ENCODE assay signal across 8 cellular contexts in the genomic region with DNA sequence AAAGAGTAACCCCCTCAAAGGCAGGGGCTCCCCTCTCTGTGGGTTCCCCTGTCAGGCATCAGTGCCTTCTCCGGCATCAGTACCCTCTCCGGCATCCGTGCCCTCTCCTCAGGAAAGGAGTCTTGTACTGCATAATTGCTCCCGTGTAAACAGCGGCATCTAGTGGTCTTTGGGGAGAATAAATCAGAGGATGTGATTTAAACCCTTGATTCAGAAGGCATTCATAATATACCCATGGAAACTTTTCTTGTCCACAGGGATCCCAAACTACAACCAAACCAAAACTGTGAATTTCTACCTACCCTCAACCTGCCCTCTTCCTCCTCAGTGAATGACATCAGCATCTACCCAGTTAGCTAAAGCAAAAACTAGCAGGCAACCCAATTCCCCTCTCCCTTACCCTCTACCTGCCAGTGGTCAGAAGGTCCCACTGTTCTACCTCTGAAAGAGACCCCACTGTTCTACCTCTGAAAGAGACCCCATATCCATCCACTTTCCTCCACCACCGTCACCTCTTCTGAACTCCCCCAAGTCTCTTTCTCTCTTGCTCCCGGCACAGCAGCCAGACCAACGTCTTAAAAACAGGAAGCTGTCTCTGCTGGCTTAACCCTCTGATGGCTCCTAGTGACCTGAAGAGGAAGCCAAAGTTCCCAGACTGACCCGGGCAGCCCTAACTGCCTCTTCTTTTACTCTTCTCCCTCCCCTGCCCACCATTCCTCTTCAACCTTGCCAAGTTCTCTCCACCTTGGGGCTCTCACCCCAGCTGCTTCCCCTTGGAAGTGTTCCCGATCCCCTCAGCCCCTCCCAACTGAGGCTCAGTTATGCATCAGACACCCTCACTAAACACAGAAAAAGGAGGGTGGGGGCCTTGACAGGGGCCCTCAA. TPM values are rescaled to one million over a fixed set of nuclear protein-coding genes. Genes with fewer than 3 reads are reported as not detected.
DNase-seq lines count a peak whose midpoint lies in the region; ATAC-seq and TF ChIP-seq lines count a peak whose summit lies in the region.

No MANE protein-coding gene starts in this region.

- H3K27me3 ChIP-seq in HUES64 (ENCODE audit: insufficient read depth, low read length) (no peaks in the 10 kb centered on the region), neural progenitor cell (no peaks in the 10 kb centered on the region)

- 30% methylated on average over 10 of the region's 10 CpGs for WGBS in HUES64

- peak; percentile 91 for TF ChIP-seq CTCF in neural progenitor cell (IDR thresholded peaks at IDR 0.05)

- peak overlapping the region; percentile 53 for H3K4me3 Mint-ChIP-seq in activated naive CD4-positive, alpha-beta T cell treated with anti-CD3 and anti-CD28 coated beads, Interleukin-2, amount 10 ng/mL, durations not matched to agents 7 days and 5 days
- peak overlapping the region; percentile 29 for H3K4me3 Mint-ChIP-seq in neural progenitor cell

- H3K36me3 ChIP-seq in HUES64 (ENCODE audit: insufficient read depth, low read length): peaks cover 57% of the 10 kb centered on the region
- no peaks in the 10 kb centered on the region for H3K36me3 ChIP-seq in neural progenitor cell

- no peaks in the 10 kb centered on the region for H3K27me3 Mint-ChIP-seq in activated naive CD4-positive, alpha-beta T cell treated with anti-CD3 and anti-CD28 coated beads, Interleukin-2, amount 10 ng/mL, durations not matched to agents 7 days and 5 days
- H3K27me3 Mint-ChIP-seq in neural progenitor cell (ENCODE audit: insufficient read depth, low read depth): peaks cover 4% of the 10 kb centered on the region

- H3K79me2 ChIP-seq in neural progenitor cell (ENCODE audit: low read depth): peaks cover 41% of the 10 kb centered on the region

- peaks cover 12% of the 10 kb centered on the region for H3K4me1 ChIP-seq in HUES64 (ENCODE audit: insufficient read depth, low read length)
- H3K4me1 ChIP-seq in neural progenitor cell: peaks cover 10% of the 10 kb centered on the region

- no peak overlapping the region for H3K9ac ChIP-seq in HUES64 (ENCODE audit: low read depth, low read length)
- no peak overlapping the region for H3K9ac ChIP-seq in neural progenitor cell

- H3K27ac Mint-ChIP-seq in activated naive CD4-positive, alpha-beta T cell treated with anti-CD3 and anti-CD28 coated beads, Interleukin-2, amount 10 ng/mL, durations not matched to agents 7 days and 5 days: peak overlapping the region; percentile 39
- peak overlapping the region; percentile 42 for H3K27ac Mint-ChIP-seq in neural progenitor cell

- H3K4me3 ChIP-seq in HUES64 (ENCODE audit: low read length) (no peak overlapping the region), neural progenitor cell (no peak overlapping the region)

- no peaks in the 10 kb centered on the region for H3K9me3 Mint-ChIP-seq in activated naive CD4-positive, alpha-beta T cell treated with anti-CD3 and anti-CD28 coated beads, Interleukin-2, amount 10 ng/mL, durations not matched to agents 7 days and 5 days
- H3K9me3 Mint-ChIP-seq in neural progenitor cell: no peaks in the 10 kb centered on the region

- H3F3A ChIP-seq in neural progenitor cell (ENCODE audit: low read depth): peaks cover 27% of the 10 kb centered on the region

- DNase-seq in DMS53 treated with DMSO at 0.1 percent for 48 hours (lab: John Stamatoyannopoulos, UW; ENCODE audit: unreplicated experiment) (peak; percentile 81), NOMO-1 treated with DMSO at 0.1 percent for 48 hours (lab: John Stamatoyannopoulos, UW; ENCODE audit: unreplicated experiment) (peak; percentile 85), foreskin melanocyte (peak; percentile 47), neural progenitor cell (ENCODE audit: low spot score) (peak; percentile 85)
- DNase-seq in activated naive CD4-positive, alpha-beta T cell treated with anti-CD3 and anti-CD28 coated beads, Interleukin-2, amount 10 ng/mL, durations not matched to agents 7 days and 5 days: peak; percentile 55

- peaks cover 16% of the 10 kb centered on the region for H3K4me1 Mint-ChIP-seq in activated naive CD4-positive, alpha-beta T cell treated with anti-CD3 and anti-CD28 coated beads, Interleukin-2, amount 10 ng/mL, durations not matched to agents 7 days and 5 days
- peaks cover 17% of the 10 kb centered on the region for H3K4me1 Mint-ChIP-seq in neural progenitor cell

- CTCF ChIA-PET in activated naive CD4-positive, alpha-beta T cell treated with anti-CD3 and anti-CD28 coated beads, Interleukin-2, amount 10 ng/mL, durations not matched to agents 7 days and 5 days (lab: Charles Lee): interaction anchor here (0.7 to 5.3 kb wide), 21 partner anchors 9 to 189 kb away, joined by 3 to 41 read pairs (median 5); a partner anchor contains a TSS

- ATAC-seq in HG03457 (IDR thresholded peaks at IDR 0.05; ENCODE audit: unreplicated experiment) (no peak), HG02840 (IDR thresholded peaks at IDR 0.05; ENCODE audit: low FRiP score, unreplicated experiment) (no peak)

- H2AFZ ChIP-seq in neural progenitor cell (replicated peaks): no peak overlapping the region

- H3K9me3 ChIP-seq in HUES64 (ENCODE audit: insufficient read depth, low read depth, low read length) (no peaks in the 10 kb centered on the region), neural progenitor cell (ENCODE audit: low read depth) (no peaks in the 10 kb centered on the region)

- H4K20me1 ChIP-seq in neural progenitor cell (ENCODE audit: low read depth): peaks cover 44% of the 10 kb centered on the region

- H3K27ac ChIP-seq in HUES64 (ENCODE audit: low read depth, low read length) (peak overlapping the region; percentile 38; the same call in 1 of the 2 replicates), neural progenitor cell (peak overlapping the region; percentile 54)

- peaks cover 31% of the 10 kb centered on the region for H3K36me3 Mint-ChIP-seq in activated naive CD4-positive, alpha-beta T cell treated with anti-CD3 and anti-CD28 coated beads, Interleukin-2, amount 10 ng/mL, durations not matched to agents 7 days and 5 days
- peaks cover 12% of the 10 kb centered on the region for H3K36me3 Mint-ChIP-seq in neural progenitor cell

- H3K4me2 ChIP-seq in neural progenitor cell: peak overlapping the region; percentile 2

RNA-seq across cellular contexts. Expression of a gene that starts 27.2 kb away (rescaled TPM):
- polyA plus RNA-seq in HUES64 (2013, experiment 1 of 2): 138 TPM
- 169 TPM for polyA plus RNA-seq in HUES64 (2013, experiment 2 of 2)
- 121 and 143 TPM in 2 replicates for total RNA-seq in neural progenitor cell (ENCODE audit: low replicate concordance)
